Comparison of ENCODE assay signal across 8 cellular contexts in genomic region chr1:161225534-161226319, GRCh38. TPM values are rescaled to one million over a fixed set of nuclear protein-coding genes. Genes with fewer than 3 reads are reported as not detected.
DNase-seq lines count a peak whose midpoint lies in the region; ATAC-seq, FAIRE-seq and TF ChIP-seq lines count a peak whose summit lies in the region.

TSS of gene TOMM40L (plus strand) at chr1:161226060. CDS start at chr1:161226490, 430 bp downstream.

- ATAC-seq in HG03457 (IDR thresholded peaks at IDR 0.05; ENCODE audit: unreplicated experiment), result peak; percentile 86

- peak within 1 kb of the TSS; percentile 35 to 84 (median 76); a peak in 20 of 22 replicates for H3K27ac ChIP-seq in BLaER1 treated with 17β-estradiol and CSF1 and Interleukin-3, amounts not matched to agents 10 nM and 100 nM
- peak within 1 kb of the TSS; percentile 54 for H3K27ac ChIP-seq in colonic mucosa
- H3K27ac ChIP-seq in layer of hippocampus (ENCODE audit: low read depth, low read length), result peak within 1 kb of the TSS; percentile 75

- peak; percentile 91 for FAIRE-seq in GM19239 (lab: Jason Lieb, UNC)

- H3K4me1 ChIP-seq in BLaER1 treated with 17β-estradiol and CSF1 and Interleukin-3, amounts not matched to agents 10 nM and 100 nM, result peaks cover 26 to 60% (median 29%) of the 10 kb centered on the region in 10 experiments
- H3K4me1 ChIP-seq in colonic mucosa, result peaks cover 20% of the 10 kb centered on the region

- H4K20me1 ChIP-seq in BLaER1 treated with 17β-estradiol and CSF1 and Interleukin-3, amounts not matched to agents 10 nM and 100 nM, result no peaks in the 10 kb centered on the region

- H3K4me3 ChIP-seq in BLaER1 treated with 17β-estradiol and CSF1 and Interleukin-3, amounts not matched to agents 10 nM and 100 nM, result peak within 1 kb of the TSS; percentile 66 to 84 (median 74)
- peak within 1 kb of the TSS; percentile 58 for H3K4me3 ChIP-seq in colonic mucosa

- TF ChIP-seq CTCF in colonic mucosa (IDR thresholded peaks at IDR 0.05), result peak; percentile 34

- peak within 1 kb of the TSS; percentile 86 to 99 (median 97) for H3K4me2 ChIP-seq in BLaER1 treated with 17β-estradiol and CSF1 and Interleukin-3, amounts not matched to agents 10 nM and 100 nM

- DNase-seq in GM19239 (ENCODE audit: insufficient read length, low spot score) (peak; percentile 84), NCI-H524 (lab: John Stamatoyannopoulos, UW) (peak; percentile 97 to 98), colonic mucosa (peak; percentile 92)
- DNase-seq in activated CD4-positive, alpha-beta T cell treated with anti-CD3 and anti-CD28 coated beads for 4 hours, result peak; percentile 86 to 89
- peak; percentile 74 to 78 for DNase-seq in stimulated activated CD4-positive, alpha-beta T cell treated with anti-CD3 and anti-CD28 coated beads, Interleukin-1b, Interleukin-23, amount 100 ng/mL, for 4 hours (ENCODE audit: low read depth in 2 of 2)

- intact Hi-C loops in colonic mucosa (cut with DNase I), result loop anchor here (5.0 kb wide), 1 partner anchor 67 kb away; no protein-coding TSS in a partner anchor

- H3K36me3 ChIP-seq in BLaER1 treated with 17β-estradiol and CSF1 and Interleukin-3, amounts not matched to agents 10 nM and 100 nM, result peaks cover 15 to 53% (median 24%) of the 10 kb centered on the region in 11 experiments; a peak in 21 of 22 replicates
- H3K36me3 ChIP-seq in colonic mucosa, result peaks cover 7% of the 10 kb centered on the region

- H3K9me3 ChIP-seq in BLaER1 treated with 17β-estradiol and CSF1 and Interleukin-3, amounts not matched to agents 10 nM and 100 nM (replicated peaks in 1 of 11), result no peaks in the 10 kb centered on the region
- no peaks in the 10 kb centered on the region for H3K9me3 ChIP-seq in colonic mucosa

- H3K27me3 ChIP-seq in BLaER1 treated with 17β-estradiol and CSF1 and Interleukin-3, amounts not matched to agents 10 nM and 100 nM, result peaks cover 0 to 29% (median 20%) of the 10 kb centered on the region in 11 experiments; a peak in 18 of 22 replicates
- H3K27me3 ChIP-seq in colonic mucosa, result no peaks in the 10 kb centered on the region
- no peaks in the 10 kb centered on the region for H3K27me3 ChIP-seq in layer of hippocampus (ENCODE audit: control insufficient read depth, insufficient read depth, low read length)

- H3K9ac ChIP-seq in BLaER1 treated with 17β-estradiol and CSF1 and Interleukin-3, amounts not matched to agents 10 nM and 100 nM, result peak within 1 kb of the TSS; percentile 71 to 84 (median 80)
- peak within 1 kb of the TSS; percentile 65 to 76 for H3K9ac ChIP-seq in colonic mucosa (ENCODE audit: low read depth in 2 of 2, low read length in 2 of 2)

RNA-seq across cellular contexts. Expression of gene TOMM40L, which starts in this region (rescaled TPM):
- 10 to 100 TPM; 16.6 to 23.1 TPM for total RNA-seq in colonic mucosa

Comparison
In these comparisons a context has a peak if more than half of its experiments do, and no peak if none do; other contexts are left out.
1. Peak in every context shown above with its lines: DNase-seq, ATAC-seq, H3K4me3 ChIP-seq and H3K27ac ChIP-seq.